29 cellular contexts compared by ENCODE assay signal in the genomic region with DNA sequence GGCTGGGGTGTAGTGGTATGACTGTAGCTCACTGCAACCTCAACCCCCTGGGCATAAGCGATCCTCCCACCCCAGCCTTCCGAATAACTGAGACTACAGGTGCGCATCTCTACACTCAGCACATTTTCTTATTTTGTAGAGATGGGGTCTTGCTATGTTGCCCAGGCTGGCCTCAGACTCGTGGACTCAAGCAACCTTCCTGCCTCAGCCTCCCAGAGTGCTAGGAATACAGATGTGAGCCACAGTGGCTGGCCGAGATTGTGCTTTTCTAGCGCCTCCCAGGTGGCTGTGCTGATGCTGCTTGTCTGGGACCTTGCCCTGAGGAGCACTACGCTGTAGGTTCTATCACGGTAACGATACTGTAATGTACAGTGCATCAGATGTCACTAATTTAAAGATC.
"Had no signal": no experiment of that assay in that cellular context is flagged by ENCODE, and none has a peak within 500 bp of the region (broad histone marks: within the 10 kb centered on the region; RNA-seq: fewer than 3 reads in every experiment).

No MANE protein-coding gene starts in this region.

- H3K36me3 ChIP-seq: stomach, suprapubic skin, thoracic aorta, thyroid gland, tibial artery, tibial nerve, transverse colon, upper lobe of left lung, upper lobe of right lung, uterus, vagina had no signal

- H3K27me3 ChIP-seq: stomach, suprapubic skin, testis, thyroid gland, tibial artery, tibial nerve, transverse colon, upper lobe of left lung, upper lobe of right lung, uterus, vagina had no signal

- H3K4me1 Mint-ChIP-seq: stimulated activated memory B cell treated with anti-CD40 and anti-IgM and Interleukin-4, amounts not matched to agents 10 μg/mL and 1 μg/mL and 100 μg/mL, for 72 hours; stimulated activated naive B cell treated with anti-CD40 and anti-IgM and Interleukin-4, amounts not matched to agents 10 μg/mL and 1 μg/mL and 100 μg/mL, for 72 hours; stimulated activated naive CD8-positive, alpha-beta T cell treated with anti-CD3 and anti-CD28 coated beads, Interleukin-15, amount 100 ng/mL, for 72 hours had no signal

- H3K4me3 ChIP-seq: stomach, suprapubic skin, testis, thoracic aorta, thyroid gland, tibial artery, tibial nerve, transverse colon, upper lobe of left lung, upper lobe of right lung, uterus, vagina had no signal

- H3K4me3 Mint-ChIP-seq: stimulated activated effector memory CD8-positive, alpha-beta T cell treated with anti-CD3 and anti-CD28 coated beads, Interleukin-12 subunit alpha, Interleukin-12 subunit beta, amount 100 ng/mL, for 72 hours; stimulated activated memory B cell treated with anti-CD40 and anti-IgM and Interleukin-4, amounts not matched to agents 10 μg/mL and 1 μg/mL and 100 μg/mL, for 72 hours; stimulated activated naive B cell treated with anti-CD40 and anti-IgM and Interleukin-4, amounts not matched to agents 10 μg/mL and 1 μg/mL and 100 μg/mL, for 72 hours; stimulated activated naive CD8-positive, alpha-beta T cell treated with anti-CD3 and anti-CD28 coated beads, Interleukin-15, amount 100 ng/mL, for 72 hours; stimulated activated naive CD8-positive, alpha-beta T cell treated with anti-CD3 and anti-CD28 coated beads, Interleukin-15, Interleukin-2, amounts not matched to agents 100 ng/mL and 50 ng/mL, for 24 hours; type B pancreatic cell had no signal

- DNase-seq: stimulated activated CD4-positive, alpha-beta T cell treated with anti-CD3 and anti-CD28 coated beads, Interleukin-2, amount 100 ng/mL, for 48 hours; stimulated activated CD4-positive, alpha-beta T cell treated with anti-CD3 and anti-CD28 coated beads, Interleukin-4, amount 100 ng/mL, for 1 hour; stimulated activated CD4-positive, alpha-beta T cell treated with anti-CD3 and anti-CD28 coated beads, Interleukin-4, amount 100 ng/mL, for 24 hours; stimulated activated CD4-positive, alpha-beta T cell treated with anti-CD3 and anti-CD28 coated beads, Interleukin-4, amount 100 ng/mL, for 4 hours; stimulated activated CD8-positive, alpha-beta memory T cell treated with anti-CD3 and anti-CD28 coated beads, Interleukin-4, amount 100 ng/mL, for 48 hours; stimulated activated naive B cell treated with anti-CD40 and anti-IgM and Interleukin-4, amounts not matched to agents 10 μg/mL and 1 μg/mL and 100 μg/mL, for 72 hours; stimulated activated naive CD4-positive, alpha-beta T cell; stimulated activated naive CD4-positive, alpha-beta T cell treated with Interleukin-2 at 50 U/mL for 16 hours; stimulated activated naive CD8-positive, alpha-beta T cell treated with anti-CD3 and anti-CD28 coated beads, Interleukin-15, amount 100 ng/mL, for 72 hours; stimulated activated naive CD8-positive, alpha-beta T cell treated with anti-CD3 and anti-CD28 coated beads, Interleukin-15, Interleukin-2, amounts not matched to agents 100 U/mL and 50 U/mL, for 24 hours; stomach; substantia nigra; testis; thyroid gland; tibial artery; transverse colon; trophoblast cell; upper lobe of left lung; upper lobe of right lung; uterus had no signal

- H3K9me3 Mint-ChIP-seq: stimulated activated effector memory CD8-positive, alpha-beta T cell treated with anti-CD3 and anti-CD28 coated beads, Interleukin-12 subunit alpha, Interleukin-12 subunit beta, amount 100 ng/mL, for 72 hours; stimulated activated memory B cell treated with anti-CD40 and anti-IgM and Interleukin-4, amounts not matched to agents 10 μg/mL and 1 μg/mL and 100 μg/mL, for 72 hours; stimulated activated naive B cell treated with anti-CD40 and anti-IgM and Interleukin-4, amounts not matched to agents 10 μg/mL and 1 μg/mL and 100 μg/mL, for 72 hours; stimulated activated naive CD8-positive, alpha-beta T cell treated with anti-CD3 and anti-CD28 coated beads, Interleukin-15, amount 100 ng/mL, for 72 hours; stimulated activated naive CD8-positive, alpha-beta T cell treated with anti-CD3 and anti-CD28 coated beads, Interleukin-15, Interleukin-2, amounts not matched to agents 100 ng/mL and 50 ng/mL, for 24 hours; type B pancreatic cell had no signal

- H3K27me3 Mint-ChIP-seq: stimulated activated naive CD8-positive, alpha-beta T cell treated with anti-CD3 and anti-CD28 coated beads, Interleukin-15, amount 100 ng/mL, for 72 hours; type B pancreatic cell had no signal

- H3K27ac Mint-ChIP-seq: stimulated activated effector memory CD8-positive, alpha-beta T cell treated with anti-CD3 and anti-CD28 coated beads, Interleukin-12 subunit alpha, Interleukin-12 subunit beta, amount 100 ng/mL, for 72 hours; stimulated activated memory B cell treated with anti-CD40 and anti-IgM and Interleukin-4, amounts not matched to agents 10 μg/mL and 1 μg/mL and 100 μg/mL, for 72 hours; stimulated activated naive B cell treated with anti-CD40 and anti-IgM and Interleukin-4, amounts not matched to agents 10 μg/mL and 1 μg/mL and 100 μg/mL, for 72 hours; stimulated activated naive CD8-positive, alpha-beta T cell treated with anti-CD3 and anti-CD28 coated beads, Interleukin-15, amount 100 ng/mL, for 72 hours; stimulated activated naive CD8-positive, alpha-beta T cell treated with anti-CD3 and anti-CD28 coated beads, Interleukin-15, Interleukin-2, amounts not matched to agents 100 ng/mL and 50 ng/mL, for 24 hours; type B pancreatic cell had no signal

- H3K9me3 ChIP-seq: stomach, suprapubic skin, testis, thoracic aorta, thyroid gland, tibial artery, tibial nerve, transverse colon, upper lobe of left lung, upper lobe of right lung, uterus, vagina had no signal

- FAIRE-seq: urothelium cell line had no signal

- H3K4me1 ChIP-seq: testis, tibial artery, transverse colon, uterus, vagina had no signal

- H3K27ac ChIP-seq: stomach, suprapubic skin, testis, thoracic aorta, thyroid gland, tibial artery, tibial nerve, transverse colon, upper lobe of left lung, upper lobe of right lung, uterus, vagina had no signal

- ATAC-seq: stimulated activated effector memory CD8-positive, alpha-beta T cell treated with anti-CD3 and anti-CD28 coated beads, Interleukin-12 subunit alpha, Interleukin-12 subunit beta, amount 100 ng/mL, for 72 hours; stimulated activated memory B cell treated with anti-CD40 and anti-IgM and Interleukin-4, amounts not matched to agents 10 μg/mL and 1 μg/mL and 100 μg/mL, for 72 hours; stimulated activated naive B cell treated with anti-CD40 and anti-IgM and Interleukin-4, amounts not matched to agents 10 μg/mL and 1 μg/mL and 100 μg/mL, for 72 hours; stimulated activated naive CD8-positive, alpha-beta T cell treated with anti-CD3 and anti-CD28 coated beads, Interleukin-15, amount 100 ng/mL, for 72 hours; stimulated activated naive CD8-positive, alpha-beta T cell treated with anti-CD3 and anti-CD28 coated beads, Interleukin-15, Interleukin-2, amounts not matched to agents 100 U/mL and 50 U/mL, for 24 hours; upper lobe of right lung had no signal

- H3K36me3 Mint-ChIP-seq: stimulated activated effector memory CD8-positive, alpha-beta T cell treated with anti-CD3 and anti-CD28 coated beads, Interleukin-12 subunit alpha, Interleukin-12 subunit beta, amount 100 ng/mL, for 72 hours; stimulated activated memory B cell treated with anti-CD40 and anti-IgM and Interleukin-4, amounts not matched to agents 10 μg/mL and 1 μg/mL and 100 μg/mL, for 72 hours; stimulated activated naive B cell treated with anti-CD40 and anti-IgM and Interleukin-4, amounts not matched to agents 10 μg/mL and 1 μg/mL and 100 μg/mL, for 72 hours; type B pancreatic cell had no signal
